Comparison of ENCODE assay signal across 21 cellular contexts in the genomic region with DNA sequence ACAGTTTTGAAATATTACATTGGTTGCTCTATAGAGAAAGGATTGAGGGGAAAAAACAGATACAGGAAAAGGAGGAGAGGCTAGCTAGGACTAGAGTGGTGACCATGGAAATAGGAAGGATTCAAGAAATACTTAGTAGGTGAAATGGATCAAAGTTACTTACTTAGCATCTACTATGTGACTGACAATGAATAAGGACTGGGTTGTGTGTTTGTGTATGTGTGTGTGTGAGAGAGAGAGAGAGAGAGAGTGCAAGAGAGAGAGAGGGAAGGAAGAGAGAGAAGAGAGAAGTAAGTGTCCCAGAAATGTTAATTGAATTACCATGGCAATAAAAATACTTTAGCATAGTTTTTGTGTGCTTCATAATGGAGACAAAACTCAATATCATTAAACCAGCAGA. TPM values are rescaled to one million over a fixed set of nuclear protein-coding genes. Genes with fewer than 3 reads are reported as not detected.
"Had no signal": no experiment of that assay in that cellular context is flagged by ENCODE, and none has a peak within 500 bp of the region (broad histone marks: within the 10 kb centered on the region; RNA-seq: fewer than 3 reads in every experiment).

No MANE protein-coding gene starts in this region.

- ATAC-seq: activated CD8-positive, alpha-beta memory T cell treated with anti-CD3 and anti-CD28 coated beads, Interleukin-2, amount 10 ng/mL, durations not matched to agents 7 days and 5 days; activated CD8-positive, alpha-beta T cell treated with anti-CD3 and anti-CD28 coated beads for 36 hours; activated naive CD4-positive, alpha-beta T cell treated with anti-CD3 and anti-CD28 coated beads, Interleukin-2, amount 50 U/mL, for 72 hours; left lung; naive thymus-derived CD8-positive, alpha-beta T cell had no signal

- H3K36me3 ChIP-seq: adrenal gland, ascending aorta, brain microvascular endothelial cell, left lung, prostate gland, upper lobe of left lung had no signal

- H3K27ac ChIP-seq: adrenal gland, ascending aorta, brain microvascular endothelial cell, left lung, prostate gland, upper lobe of left lung had no signal

- H3K9me3 ChIP-seq: prostate gland had no signal

- H3K27me3 ChIP-seq: ascending aorta, brain microvascular endothelial cell, upper lobe of left lung had no signal

- H3K4me1 ChIP-seq: adrenal gland, left lung, prostate gland, upper lobe of left lung had no signal

- H3K4me3 ChIP-seq: adrenal gland, ascending aorta, left lung, prostate gland, upper lobe of left lung had no signal

- DNase-seq: activated CD4-positive, alpha-beta T cell treated with anti-CD3 and anti-CD28 coated beads, Interleukin-2, amount 10 ng/mL, durations not matched to agents 24 days and 14 days; activated CD8-positive, alpha-beta memory T cell treated with anti-CD3 and anti-CD28 coated beads, Interleukin-2, amount 10 ng/mL, durations not matched to agents 7 days and 5 days; activated CD8-positive, alpha-beta T cell treated with anti-CD3 and anti-CD28 coated beads for 36 hours; activated gamma-delta T cell treated with Interleukin-2 at 50 U/mL for 16 hours; adrenal gland; brain microvascular endothelial cell; caudate nucleus; effector CD4-positive, alpha-beta T cell; erythroblast; foreskin fibroblast; kidney glomerular epithelial cell; left lung; naive thymus-derived CD8-positive, alpha-beta T cell; stimulated activated CD4-positive, alpha-beta T cell treated with anti-CD3 and anti-CD28 coated beads, Interleukin-4, amount 100 ng/mL, for 24 hours; stimulated activated naive CD4-positive, alpha-beta T cell treated with Interleukin-2 at 50 U/mL for 16 hours; T1000; upper lobe of left lung had no signal

RNA-seq across cellular contexts. Expression of a gene that starts 7.9 kb away (rescaled TPM):
- total RNA-seq: activated CD4-positive, alpha-beta T cell treated with anti-CD3 and anti-CD28 coated beads, Interleukin-2, amount 10 ng/mL, durations not matched to agents 24 days and 14 days; activated CD8-positive, alpha-beta memory T cell treated with anti-CD3 and anti-CD28 coated beads, Interleukin-2, amount 10 ng/mL, durations not matched to agents 7 days and 5 days; activated CD8-positive, alpha-beta T cell treated with anti-CD3 and anti-CD28 coated beads for 36 hours; activated naive CD4-positive, alpha-beta T cell treated with anti-CD3 and anti-CD28 coated beads, Interleukin-2, amount 50 U/mL, for 72 hours; activated T-helper 1 cell treated with anti-CD3 and anti-CD28 coated beads, Interleukin-12 subunit alpha, Interleukin-12 subunit beta, Interleukin-2, Interleukin-4 antibody, amounts not matched to agents 30 ng/mL and 10 ng/mL and 1 ng/mL, durations not matched to agents 14 hours and 24 hours and 36 hours; naive thymus-derived CD8-positive, alpha-beta T cell had no signal
- polyA plus RNA-seq: naive thymus-derived CD8-positive, alpha-beta T cell had no signal
